Comparison of ENCODE assay signal across 1 cellular context in genomic region chr15:70299931-70300858, GRCh38.
TF ChIP-seq lines count a peak whose summit lies in the region.

No MANE protein-coding gene starts in this region.

TF ChIP-seq in SK-N-SH treated with all-trans-retinoic acid at 6 μM for 48 hours, 23 proteins besides CTCF, POLR2A, EP300 and RAD21 (continued from another document):
- TF ChIP-seq ZFP3 (CRISPR knock-in tag; IDR thresholded peaks at IDR 0.05) (no peak), TCF4 (CRISPR knock-in tag; IDR thresholded peaks at IDR 0.05; ENCODE audit: borderline replicate concordance) (no peak), ZNF565 (CRISPR knock-in tag; conservative IDR thresholded peaks at IDR 0.05; ENCODE audit: low read depth) (no peak), SNAI2 (CRISPR knock-in tag; IDR thresholded peaks at IDR 0.05) (no peak)
